ENCODE assay signal across 8 cellular contexts in genomic region chr19:48624067-48624594, GRCh38. TPM values are rescaled to one million over a fixed set of nuclear protein-coding genes. Genes with fewer than 3 reads are reported as not detected.
DNase-seq lines count a peak whose midpoint lies in the region; ATAC-seq, FAIRE-seq and TF ChIP-seq lines count a peak whose summit lies in the region.

No MANE protein-coding gene starts in this region.

- H3K27ac ChIP-seq in spleen = peak overlapping the region; percentile 32 to 96 (median 76)

- peak; percentile 61 for ATAC-seq in HG02884 (IDR thresholded peaks at IDR 0.05; ENCODE audit: unreplicated experiment)
- ATAC-seq in activated CD4-positive, CD25-positive, alpha-beta regulatory T cell treated with anti-CD3 and anti-CD28 coated beads, Interleukin-2, amount 50 U/mL, for 24 hours = peak; percentile 73 to 79

- intact Hi-C loops in spleen (cut with DNase I; ENCODE audit: low total_unique reads) = no loop called here

- TF ChIP-seq POLR2A in GM12892 (IDR thresholded peaks at IDR 0.05; ENCODE audit: low read depth, low read length) (no peak; the same call in 1 of the 2 replicates), spleen (IDR thresholded peaks at IDR 0.05) (no peak)

- FAIRE-seq in GM12892 (lab: Jason Lieb, UNC) = peak; percentile 98
- FAIRE-seq in urothelium cell line (lab: Jason Lieb, UNC) = no peak

- H3K4me3 ChIP-seq in spleen = peak overlapping the region in 7 of 8 donors; percentile 15 to 67 (median 36)

- 0 to 2% (median 1%) methylated on average over 14 to 40 of the region's 40 CpGs for WGBS in spleen, 5 donors

- H3K36me3 ChIP-seq in spleen = peaks cover 0 to 63% (median 11%) of the 10 kb centered on the region in 6 donors

- peaks cover 18 to 93% (median 45%) of the 10 kb centered on the region in 6 donors for H3K4me1 ChIP-seq in spleen

- peak in 1 of 11 experiments; percentile 10 for TF ChIP-seq CTCF in spleen (IDR thresholded peaks at IDR 0.05 in 8 of 11, conservative IDR thresholded peaks at IDR 0.05 in 3 of 11)

- DNase-seq in GM12892 (ENCODE audit: insufficient read length) (peak; percentile 98), NCI-H2107 treated with DMSO at 0.1 percent for 48 hours (lab: John Stamatoyannopoulos, UW; ENCODE audit: unreplicated experiment) (peak; percentile 91), iris pigment epithelial cell (ENCODE audit: low read depth) (peak; percentile 98), spleen (peak; percentile 100), urothelium cell line (ENCODE audit: low spot score) (no peak)
- DNase-seq in central memory CD4-positive, alpha-beta T cell = peak; percentile 89

- H3K27me3 ChIP-seq in spleen (replicated peaks in 1 of 7) = no peaks in the 10 kb centered on the region

- no peaks in the 10 kb centered on the region for H3K9me3 ChIP-seq in spleen

RNA-seq across cellular contexts. Expression of gene SPHK2, which starts 4.8 kb away (rescaled TPM):
- polyA plus RNA-seq in GM12892 (2012; ENCODE audit: missing spikeins) = 7.0 TPM
- 10 to 100 TPM; 12.4 to 26.5 (median 23.5) TPM for total RNA-seq in spleen
- 10 to 100 TPM in 1 of 3 donors, 1 to 10 TPM in 2; 7.9 to 20.8 (median 9.7) TPM for polyA plus RNA-seq in spleen

RNA-seq across cellular contexts. Expression of gene RPL18, which starts 5.2 kb away (rescaled TPM):
- 2,410 TPM for polyA plus RNA-seq in GM12892 (2012; ENCODE audit: missing spikeins)
- total RNA-seq in spleen = 1,000 to 10,000 TPM; 1,136 to 2,739 (median 1,465) TPM
- 1,000 to 10,000 TPM; 3,728 to 5,575 (median 5,277) TPM for polyA plus RNA-seq in spleen

RNA-seq across cellular contexts. Expression of gene FAM83E, which starts 9.3 kb away (rescaled TPM):
- polyA plus RNA-seq in GM12892 (2012; ENCODE audit: missing spikeins) = 0.93 TPM
- total RNA-seq in spleen = 1 to 10 TPM in 1 of 7 donors, under 1 TPM in 1, not detected in 5; 0.46 to 2.0 TPM
- under 1 TPM; 0.04 to 0.67 (median 0.20) TPM for polyA plus RNA-seq in spleen

RNA-seq across cellular contexts. Expression of gene DBP, which starts 13.0 kb away (rescaled TPM):
- polyA plus RNA-seq in GM12892 (2012; ENCODE audit: missing spikeins) = 8.0 TPM
- 10 to 100 TPM; 11.4 to 29.5 (median 22.5) TPM for total RNA-seq in spleen
- 10 to 100 TPM; 21.8 to 26.8 (median 24.1) TPM for polyA plus RNA-seq in spleen

RNA-seq across cellular contexts. Expression of gene SPACA4, which starts 17.6 kb away (rescaled TPM):
- polyA plus RNA-seq in GM12892 (2012; ENCODE audit: missing spikeins) = not detected
- not detected for total RNA-seq in spleen
- not detected for polyA plus RNA-seq in spleen
